18 cellular contexts compared by ENCODE assay signal in the genomic region with DNA sequence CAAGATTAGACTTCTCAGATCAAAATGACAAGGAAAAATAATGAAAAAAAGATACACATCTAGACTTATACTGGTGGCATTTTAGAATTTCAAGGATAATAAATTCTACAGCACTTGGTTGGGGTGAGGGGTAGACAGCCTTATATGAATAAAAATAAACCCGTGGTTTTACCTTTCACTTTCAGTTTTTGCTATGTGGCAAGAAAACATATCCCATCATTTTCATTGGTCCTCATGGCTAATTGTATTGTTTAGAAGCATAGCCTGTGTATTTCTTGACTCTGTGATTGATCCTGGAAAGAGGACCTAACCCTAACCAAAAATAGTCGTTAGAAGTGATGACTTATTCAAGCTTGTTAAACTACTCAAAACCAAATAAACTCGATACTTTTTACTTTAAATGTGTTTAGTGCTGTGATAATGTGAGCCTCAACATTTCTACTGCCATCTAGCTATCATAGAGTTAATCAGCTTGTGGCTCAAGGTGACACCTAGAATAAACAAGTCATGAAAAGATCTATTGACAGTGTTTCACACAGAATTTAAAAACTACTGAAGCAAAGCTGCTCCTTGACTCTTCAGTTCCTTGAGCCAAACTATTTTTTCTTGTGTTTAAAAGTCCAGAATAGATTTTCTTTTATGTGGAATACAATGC.
DNase-seq lines count a peak whose midpoint lies in the region; ATAC-seq and TF ChIP-seq lines count a peak whose summit lies in the region.
"Had no signal": no experiment of that assay in that cellular context is flagged by ENCODE, and none has a peak within 500 bp of the region (broad histone marks: within the 10 kb centered on the region; RNA-seq: fewer than 3 reads in every experiment).

No MANE protein-coding gene starts in this region.

- H3K9me3 ChIP-seq in mesenchymal stem cell (ENCODE audit: control insufficient read depth, low read length) (no peaks in the 10 kb centered on the region), left lung (peaks cover 0 to 6% of the 10 kb centered on the region in 2 donors)
- H3K9me3 ChIP-seq: BE2C, colonic mucosa, suprapubic skin had no signal

- no peak overlapping the region for H2AK5ac ChIP-seq in mesenchymal stem cell (ENCODE audit: low read length, severe bottlenecking)

- H3K14ac ChIP-seq in mesenchymal stem cell (ENCODE audit: low read length in 2 of 2) = no peak overlapping the region

- no peak overlapping the region for H2BK120ac ChIP-seq in mesenchymal stem cell (ENCODE audit: low read depth, low read length)

- H2AFZ ChIP-seq in mesenchymal stem cell (ENCODE audit: low read depth, low read length) = no peak overlapping the region

- H3K4me2 ChIP-seq in mesenchymal stem cell (ENCODE audit: low read length, poor library complexity, severe bottlenecking) = no peak overlapping the region

- TF ChIP-seq CTCF in LNCaP clone FGC (IDR thresholded peaks at IDR 0.05; ENCODE audit: control insufficient read depth, extremely low read depth, insufficient read depth) (0 out of 2 replicates have a peak, but pooled peaks have one; percentile 14), left lung (IDR thresholded peaks at IDR 0.05) (no peak)

- peaks cover 13% of the 10 kb centered on the region for H3K9me3 Mint-ChIP-seq in activated CD8-positive, alpha-beta memory T cell treated with anti-CD3 and anti-CD28 coated beads, Interleukin-2, amount 10 ng/mL, durations not matched to agents 7 days and 5 days (ENCODE audit: low read depth)

- no peak overlapping the region for H3K4me3 ChIP-seq in LNCaP clone FGC (ENCODE audit: low read depth, low read length)
- peak overlapping the region in 1 of 2 experiments; percentile 73 for H3K4me3 ChIP-seq in mesenchymal stem cell (ENCODE audit: insufficient read depth in 1 of 2, low read depth in 1 of 2, low read length in 2 of 2)
- H3K4me3 ChIP-seq in left lung = no peak overlapping the region
- H3K4me3 ChIP-seq: colonic mucosa, suprapubic skin had no signal

- no peak overlapping the region for H3K27ac Mint-ChIP-seq in activated CD8-positive, alpha-beta memory T cell treated with anti-CD3 and anti-CD28 coated beads, Interleukin-2, amount 10 ng/mL, durations not matched to agents 7 days and 5 days
- H3K27ac Mint-ChIP-seq: activated CD4-positive, alpha-beta T cell treated with anti-CD3 and anti-CD28 coated beads, Interleukin-2, amount 10 ng/mL, durations not matched to agents 7 days and 5 days had no signal

- DNase-seq in DMS53 treated with DMSO at 0.1 percent for 48 hours (lab: John Stamatoyannopoulos, UW; ENCODE audit: unreplicated experiment) = peak; percentile 24
- no peak for DNase-seq in LNCaP clone FGC (ENCODE audit: low read depth)
- peak; percentile 1 for DNase-seq in SW480 (ENCODE audit: low spot score)
- DNase-seq in mesenchymal stem cell = no peak
- DNase-seq in activated CD8-positive, alpha-beta memory T cell treated with anti-CD3 and anti-CD28 coated beads, Interleukin-2, amount 10 ng/mL, durations not matched to agents 7 days and 5 days = no peak
- no peak for DNase-seq in NCI-H146 (lab: John Stamatoyannopoulos, UW)
- no peak for DNase-seq in left lung
- DNase-seq in NCI-H510A treated with DMSO at 0.1 percent for 48 hours (lab: John Stamatoyannopoulos, UW) = no peak
- DNase-seq: activated CD4-positive, alpha-beta T cell treated with anti-CD3 and anti-CD28 coated beads, Interleukin-2, amount 10 ng/mL, durations not matched to agents 7 days and 5 days; amniotic stem cell; BE2C; colonic mucosa; DMS79; hippocampal formation; left cardiac atrium; NCI-H1092; NCI-H226 had no signal

- H3K27me3 Mint-ChIP-seq in activated CD8-positive, alpha-beta memory T cell treated with anti-CD3 and anti-CD28 coated beads, Interleukin-2, amount 10 ng/mL, durations not matched to agents 7 days and 5 days = no peaks in the 10 kb centered on the region
- H3K27me3 Mint-ChIP-seq: activated CD4-positive, alpha-beta T cell treated with anti-CD3 and anti-CD28 coated beads, Interleukin-2, amount 10 ng/mL, durations not matched to agents 7 days and 5 days had no signal

- no peak overlapping the region for H2BK12ac ChIP-seq in mesenchymal stem cell (ENCODE audit: low read length in 2 of 2)

- intact Hi-C loops in left lung (cut with DNase I) = no loop called here

- ATAC-seq in activated CD8-positive, alpha-beta memory T cell treated with anti-CD3 and anti-CD28 coated beads, Interleukin-2, amount 10 ng/mL, durations not matched to agents 7 days and 5 days = no peak
- no peak for ATAC-seq in left lung
- ATAC-seq: left cardiac atrium had no signal

- H3K18ac ChIP-seq in mesenchymal stem cell (ENCODE audit: low read depth in 1 of 2, low read length in 2 of 2) = no peak overlapping the region

- H3K4me1 ChIP-seq in mesenchymal stem cell (ENCODE audit: control insufficient read depth, insufficient read depth, low read depth, low read length) (no peaks in the 10 kb centered on the region), left lung (no peaks in the 10 kb centered on the region)
- H3K4me1 ChIP-seq: BE2C, colonic mucosa, suprapubic skin had no signal

- no peak overlapping the region for H3K4ac ChIP-seq in mesenchymal stem cell (ENCODE audit: low read depth in 1 of 2, low read length in 2 of 2)

- WGBS in mesenchymal stem cell = no CpG with 5 or more reads among the region's 3 CpGs

- no peaks in the 10 kb centered on the region for H3K27me3 ChIP-seq in mesenchymal stem cell (ENCODE audit: control insufficient read depth in 1 of 2, insufficient read depth in 1 of 2, low read length in 2 of 2)
- no peaks in the 10 kb centered on the region for H3K27me3 ChIP-seq in left lung
- H3K27me3 ChIP-seq: BE2C, colonic mucosa, suprapubic skin had no signal

- H3K36me3 ChIP-seq in mesenchymal stem cell (ENCODE audit: control insufficient read depth in 1 of 2, insufficient read depth in 2 of 2, low read depth in 1 of 2, low read length in 2 of 2) (no peaks in the 10 kb centered on the region), left lung (no peaks in the 10 kb centered on the region)
- H3K36me3 ChIP-seq: BE2C, colonic mucosa, suprapubic skin had no signal

- H4K8ac ChIP-seq in mesenchymal stem cell (ENCODE audit: low read length) = no peak overlapping the region

- H3K4me1 Mint-ChIP-seq in activated CD8-positive, alpha-beta memory T cell treated with anti-CD3 and anti-CD28 coated beads, Interleukin-2, amount 10 ng/mL, durations not matched to agents 7 days and 5 days = no peaks in the 10 kb centered on the region
- H3K4me1 Mint-ChIP-seq: activated CD4-positive, alpha-beta T cell treated with anti-CD3 and anti-CD28 coated beads, Interleukin-2, amount 10 ng/mL, durations not matched to agents 7 days and 5 days had no signal

- CTCF ChIA-PET in activated CD8-positive, alpha-beta memory T cell treated with anti-CD3 and anti-CD28 coated beads, Interleukin-2, amount 10 ng/mL, durations not matched to agents 7 days and 5 days (lab: Charles Lee) = no interaction called here

- H3K79me1 ChIP-seq in mesenchymal stem cell (replicated peaks; ENCODE audit: low read length, poor library complexity, severe bottlenecking) = no peaks in the 10 kb centered on the region

- H2BK15ac ChIP-seq in mesenchymal stem cell (ENCODE audit: low read depth, poor library complexity, severe bottlenecking) = no peak overlapping the region

- H3K36me3 Mint-ChIP-seq in activated CD8-positive, alpha-beta memory T cell treated with anti-CD3 and anti-CD28 coated beads, Interleukin-2, amount 10 ng/mL, durations not matched to agents 7 days and 5 days = no peaks in the 10 kb centered on the region

- no peak overlapping the region for H2BK5ac ChIP-seq in mesenchymal stem cell (ENCODE audit: low read depth, low read length, poor library complexity, severe bottlenecking)

- H3K27ac ChIP-seq in mesenchymal stem cell (ENCODE audit: low read length, poor library complexity, severe bottlenecking) (no peak overlapping the region), left lung (no peak overlapping the region)
- H3K27ac ChIP-seq: colonic mucosa, suprapubic skin had no signal

- H3K9ac ChIP-seq in mesenchymal stem cell (ENCODE audit: low read length) = peak overlapping the region; percentile 61

- no peak overlapping the region for H3K23ac ChIP-seq in mesenchymal stem cell (ENCODE audit: low read length in 2 of 2)

- H4K91ac ChIP-seq in mesenchymal stem cell (ENCODE audit: low read length) = no peak overlapping the region

- H3K4me3 Mint-ChIP-seq in activated CD8-positive, alpha-beta memory T cell treated with anti-CD3 and anti-CD28 coated beads, Interleukin-2, amount 10 ng/mL, durations not matched to agents 7 days and 5 days = no peak overlapping the region
- H3K4me3 Mint-ChIP-seq: activated CD4-positive, alpha-beta T cell treated with anti-CD3 and anti-CD28 coated beads, Interleukin-2, amount 10 ng/mL, durations not matched to agents 7 days and 5 days had no signal

Comparison
In these comparisons a context has a peak if more than half of its experiments do, and no peak if none do; other contexts are left out.
1. DNase-seq: peak in DMS53 treated with DMSO at 0.1 percent for 48 hours (single experiment) and SW480 (single experiment); none in LNCaP clone FGC (single experiment), mesenchymal stem cell (single experiment), activated CD8-positive, alpha-beta memory T cell treated with anti-CD3 and anti-CD28 coated beads, Interleukin-2, amount 10 ng/mL, durations not matched to agents 7 days and 5 days (single experiment), NCI-H146 (single experiment), left lung (0 of 2) and NCI-H510A treated with DMSO at 0.1 percent for 48 hours (single experiment).